30 cellular contexts compared by ENCODE assay signal in genomic region chr3:140365872-140366697, GRCh38.
DNase-seq lines count a peak whose midpoint lies in the region; ATAC-seq, FAIRE-seq and TF ChIP-seq lines count a peak whose summit lies in the region.
"Had no signal": no experiment of that assay in that cellular context is flagged by ENCODE, and none has a peak within 500 bp of the region (broad histone marks: within the 10 kb centered on the region; RNA-seq: fewer than 3 reads in every experiment).

No MANE protein-coding gene starts in this region.

- H3K4me3 Mint-ChIP-seq in astrocyte (ENCODE audit: unreplicated experiment) (no peak overlapping the region), osteocyte (ENCODE audit: unreplicated experiment) (no peak overlapping the region)
- H3K4me3 Mint-ChIP-seq: activated T-cell treated with anti-CD3 and anti-CD28 coated beads, Interleukin-2, amount 50 U/mL, for 72 hours; CD4-positive, alpha-beta T cell; HFFc6; nephron; T-helper 1 cell treated with Interleukin-12 subunit alpha and Interleukin-12 subunit beta and Interleukin-4 antibody, amounts not matched to agents 30 μg/mL and 1 μg/mL, for 36 hours had no signal

- TF ChIP-seq CTCF in astrocyte (IDR thresholded peaks at IDR 0.05; ENCODE audit: insufficient read depth, low read depth, low read length) (no peak), osteocyte (IDR thresholded peaks at IDR 0.05) (no peak)

- no peaks in the 10 kb centered on the region for H3K36me3 ChIP-seq in astrocyte (ENCODE audit: insufficient read depth, low read length)
- H3K36me3 ChIP-seq: gastrocnemius medialis, SJSA1 had no signal

- DNase-seq in NCI-H345 treated with DMSO at 0.1 percent for 48 hours (lab: John Stamatoyannopoulos, UW; ENCODE audit: unreplicated experiment) (peak; percentile 0), NCI-H345 (lab: John Stamatoyannopoulos, UW) (no peak), COR-L47 (lab: John Stamatoyannopoulos, UW) (peak; percentile 19), astrocyte (ENCODE audit: low read depth) (no peak), osteocyte (ENCODE audit: extremely low spot score, unreplicated experiment) (peak; percentile 79), left lobe of liver (ENCODE audit: low spot score) (no peak)
- no peak for DNase-seq in central memory CD4-positive, alpha-beta T cell
- DNase-seq: activated CD4-positive, alpha-beta T cell treated with anti-CD3 and anti-CD28 coated beads, Interleukin-2, amount 50 U/mL, for 48 hours; activated T-cell treated with anti-CD3 and anti-CD28 coated beads, Interleukin-2, amount 50 U/mL, for 72 hours; CD4-positive, alpha-beta T cell; gastrocnemius medialis; GOT3; HFFc6; NCI-H1092 treated with DMSO at 0.1 percent for 48 hours; NCI-H2029; NCI-H226; NCI-H82; stimulated activated naive CD4-positive, alpha-beta T cell had no signal

- no peaks in the 10 kb centered on the region for H3K27me3 Mint-ChIP-seq in astrocyte (ENCODE audit: low read depth, unreplicated experiment)
- no peaks in the 10 kb centered on the region for H3K27me3 Mint-ChIP-seq in osteocyte (ENCODE audit: unreplicated experiment)

- H3K9me3 ChIP-seq in astrocyte (ENCODE audit: insufficient read depth, low read depth, low read length): no peaks in the 10 kb centered on the region
- H3K9me3 ChIP-seq: gastrocnemius medialis, SJSA1 had no signal

- H3K27ac Mint-ChIP-seq in astrocyte (ENCODE audit: unreplicated experiment): peak overlapping the region; percentile 15
- no peak overlapping the region for H3K27ac Mint-ChIP-seq in osteocyte (ENCODE audit: unreplicated experiment)
- H3K27ac Mint-ChIP-seq: activated T-cell treated with anti-CD3 and anti-CD28 coated beads, Interleukin-2, amount 50 U/mL, for 72 hours; CD4-positive, alpha-beta T cell; HFFc6; nephron; T-helper 1 cell treated with Interleukin-12 subunit alpha and Interleukin-12 subunit beta and Interleukin-4 antibody, amounts not matched to agents 30 μg/mL and 1 μg/mL, for 36 hours had no signal

- H3K9ac ChIP-seq in astrocyte (ENCODE audit: low read length): no peak overlapping the region

- no peaks in the 10 kb centered on the region for H3K27me3 ChIP-seq in astrocyte (ENCODE audit: insufficient read depth, low read length)
- H3K27me3 ChIP-seq: gastrocnemius medialis, SJSA1 had no signal

- no peak for FAIRE-seq in astrocyte (lab: Jason Lieb, UNC)
- FAIRE-seq: A204.1, endothelial cell of umbilical vein, GM12878, GM19239, HTR-8/SVneo, K562 had no signal

- no peak overlapping the region for H3K4me2 ChIP-seq in astrocyte (ENCODE audit: low read length)

- no peaks in the 10 kb centered on the region for H3K79me2 ChIP-seq in astrocyte (ENCODE audit: insufficient read depth, low read length)

- H2AFZ ChIP-seq in astrocyte (ENCODE audit: low read depth, low read length): no peak overlapping the region

- ATAC-seq in left lobe of liver (no peak), HG02885 (IDR thresholded peaks at IDR 0.05; ENCODE audit: poor library complexity, unreplicated experiment) (no peak)
- ATAC-seq: activated CD4-positive, CD25-positive, alpha-beta regulatory T cell treated with anti-CD3 and anti-CD28 coated beads, Interleukin-2, amount 50 U/mL, for 24 hours; activated T-cell treated with anti-CD3 and anti-CD28 coated beads, Interleukin-2, amount 50 U/mL, for 72 hours; gastrocnemius medialis; GM12878; K562 had no signal

- H3K4me1 Mint-ChIP-seq in astrocyte (ENCODE audit: low read depth, unreplicated experiment): peaks cover 14% of the 10 kb centered on the region
- H3K4me1 Mint-ChIP-seq in osteocyte (ENCODE audit: unreplicated experiment): peaks cover 26% of the 10 kb centered on the region

- H3K27ac ChIP-seq in astrocyte (ENCODE audit: low read depth, low read length): no peak overlapping the region
- H3K27ac ChIP-seq: gastrocnemius medialis, SJSA1, skin epidermis had no signal

- H3K9me3 Mint-ChIP-seq in astrocyte (ENCODE audit: unreplicated experiment) (peaks cover 3% of the 10 kb centered on the region), osteocyte (ENCODE audit: unreplicated experiment) (peaks cover 13% of the 10 kb centered on the region)
- H3K9me3 Mint-ChIP-seq: activated T-cell treated with anti-CD3 and anti-CD28 coated beads, Interleukin-2, amount 50 U/mL, for 72 hours; CD4-positive, alpha-beta T cell; T-helper 1 cell treated with Interleukin-12 subunit alpha and Interleukin-12 subunit beta and Interleukin-4 antibody, amounts not matched to agents 30 μg/mL and 1 μg/mL, for 36 hours had no signal

- H3K4me1 ChIP-seq in astrocyte (ENCODE audit: insufficient read depth, low read length): no peaks in the 10 kb centered on the region
- H3K4me1 ChIP-seq: gastrocnemius medialis, SJSA1 had no signal

- H3K36me3 Mint-ChIP-seq in astrocyte (ENCODE audit: low read depth, unreplicated experiment) (peaks cover 4% of the 10 kb centered on the region), osteocyte (ENCODE audit: unreplicated experiment) (peaks cover 8% of the 10 kb centered on the region)

- no peak overlapping the region for H3K4me3 ChIP-seq in astrocyte (ENCODE audit: insufficient read depth, low read depth, low read length)
- H3K4me3 ChIP-seq: gastrocnemius medialis, GM12878, K562, SJSA1, skin epidermis had no signal

- H4K20me1 ChIP-seq in astrocyte (ENCODE audit: insufficient read depth, low read length): no peaks in the 10 kb centered on the region

Comparison
In these comparisons a context has a peak if more than half of its experiments do, and no peak if none do; other contexts are left out.
1. DNase-seq: peak in NCI-H345 treated with DMSO at 0.1 percent for 48 hours (single experiment), COR-L47 (single experiment) and osteocyte (single experiment); none in NCI-H345 (single experiment), astrocyte (single experiment), central memory CD4-positive, alpha-beta T cell (single experiment) and left lobe of liver (single experiment).